Comparison of ENCODE assay signal across 20 cellular contexts in the genomic region with DNA sequence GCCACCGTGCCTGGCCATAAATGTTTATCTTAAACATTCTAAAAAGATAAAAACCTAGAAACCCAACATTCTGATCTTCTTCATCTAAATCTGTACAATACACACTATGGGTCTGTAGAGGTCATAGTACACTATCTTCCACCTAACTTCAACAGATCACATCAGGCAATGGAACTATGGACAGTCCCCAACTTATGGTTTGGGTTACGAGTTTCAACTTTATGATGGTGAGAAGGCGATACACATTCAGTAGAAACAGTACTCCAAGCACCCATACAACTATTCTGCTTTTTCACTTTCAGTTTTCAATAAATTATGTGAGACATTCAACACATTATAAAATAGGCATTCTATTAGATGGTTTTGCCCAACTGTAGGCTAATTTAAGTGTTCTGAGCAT. TPM values are rescaled to one million over a fixed set of nuclear protein-coding genes. Genes with fewer than 3 reads are reported as not detected.
DNase-seq lines count a peak whose midpoint lies in the region; ATAC-seq and TF ChIP-seq lines count a peak whose summit lies in the region.
"Had no signal": no experiment of that assay in that cellular context is flagged by ENCODE, and none has a peak within 500 bp of the region (broad histone marks: within the 10 kb centered on the region; RNA-seq: fewer than 3 reads in every experiment).

No MANE protein-coding gene starts in this region.

- no peaks in the 10 kb centered on the region for H3K36me3 ChIP-seq in CD4-positive, alpha-beta memory T cell (ENCODE audit: insufficient read depth, low read length)
- peaks cover 12% of the 10 kb centered on the region; the same call in 1 of the 2 replicates for H3K36me3 ChIP-seq in SU-DHL-6 (ENCODE audit: low read length)
- no peaks in the 10 kb centered on the region for H3K36me3 ChIP-seq in naive thymus-derived CD4-positive, alpha-beta T cell (ENCODE audit: control insufficient read depth in 2 of 3, insufficient read depth in 3 of 3, low read length in 3 of 3)
- H3K36me3 ChIP-seq in SJCRH30: no peaks in the 10 kb centered on the region
- H3K36me3 ChIP-seq: cardiac muscle cell had no signal

- no peaks in the 10 kb centered on the region for H3K27me3 ChIP-seq in CD4-positive, alpha-beta memory T cell (ENCODE audit: insufficient read depth, low read length)
- no peaks in the 10 kb centered on the region for H3K27me3 ChIP-seq in SU-DHL-6 (ENCODE audit: low read length)
- H3K27me3 ChIP-seq in naive thymus-derived CD4-positive, alpha-beta T cell (ENCODE audit: control insufficient read depth in 2 of 2, insufficient read depth in 2 of 2, low read length in 2 of 2): no peaks in the 10 kb centered on the region
- no peaks in the 10 kb centered on the region for H3K27me3 ChIP-seq in SJCRH30
- H3K27me3 ChIP-seq: cardiac muscle cell, upper lobe of right lung had no signal

- no peak for TF ChIP-seq CTCF in GM13977 (IDR thresholded peaks at IDR 0.05; ENCODE audit: extremely low read depth, insufficient read depth, missing control alignments)
- TF ChIP-seq CTCF in SU-DHL-6 (IDR thresholded peaks at IDR 0.05; ENCODE audit: insufficient read depth, low read length, poor library complexity, severe bottlenecking): no peak

- peaks cover 19% of the 10 kb centered on the region for H4K20me1 ChIP-seq in SU-DHL-6 (ENCODE audit: low read depth, low read length)

- no peak for ATAC-seq in naive thymus-derived CD4-positive, alpha-beta T cell
- ATAC-seq in Right ventricle myocardium inferior: no peak
- ATAC-seq: esophagus mucosa, upper lobe of right lung, WTC11 had no signal

- no peaks in the 10 kb centered on the region for H3K9me3 Mint-ChIP-seq in CD4-positive, alpha-beta memory T cell
- H3K9me3 Mint-ChIP-seq in naive thymus-derived CD4-positive, alpha-beta T cell: no peaks in the 10 kb centered on the region
- H3K9me3 Mint-ChIP-seq: WTC11 had no signal

- DNase-seq in CD4-positive, alpha-beta memory T cell: no peak
- DNase-seq in GM13977 (ENCODE audit: low spot score) (peak; percentile 27), SJCRH30 (no peak), NCI-H1048 (lab: John Stamatoyannopoulos, UW) (no peak), Right ventricle myocardium inferior (ENCODE audit: missing footprints) (no peak)
- DNase-seq in naive thymus-derived CD4-positive, alpha-beta T cell: no peak
- DNase-seq: activated effector memory CD4-positive, alpha-beta T cell treated with Interleukin-2 at 50 U/mL for 16 hours; amygdala; HCEC 1CT; NCI-H2029; NCI-H345; NK-92 treated with Interleukin-12 subunit alpha and Interleukin-12 subunit beta, amount 100 ng/mL, for 24 hours; stimulated activated CD4-positive, alpha-beta T cell treated with anti-CD3 and anti-CD28 coated beads, Interleukin-2, amount 100 ng/mL, for 48 hours; upper lobe of right lung had no signal

- peaks cover 85% of the 10 kb centered on the region for H3K4me1 ChIP-seq in CD4-positive, alpha-beta memory T cell (ENCODE audit: insufficient read depth, low read length)
- peaks cover 39 to 53% of the 10 kb centered on the region in 2 donors for H3K4me1 ChIP-seq in naive thymus-derived CD4-positive, alpha-beta T cell (ENCODE audit: control insufficient read depth in 2 of 2, insufficient read depth in 2 of 2, low read length in 2 of 2)
- no peaks in the 10 kb centered on the region for H3K4me1 ChIP-seq in SJCRH30

- intact Hi-C loops in CD4-positive, alpha-beta memory T cell (cut with micrococcal nuclease): loop anchor here (2.0 kb wide), 1 partner anchor 15 kb away; no protein-coding TSS in a partner anchor
- intact Hi-C loops in naive thymus-derived CD4-positive, alpha-beta T cell (cut with micrococcal nuclease): loop anchor here (2.0 to 5.0 kb wide), 3 partner anchors 15 to 198 kb away; partner anchors contain the start of gene RPL10A (in 1 of the 2)
- intact Hi-C loops in Right ventricle myocardium inferior (cut with DNase I): loop anchor here (2.0 kb wide), 1 partner anchor 19 kb away; no protein-coding TSS in a partner anchor

- no peak overlapping the region for H3K4me3 ChIP-seq in CD4-positive, alpha-beta memory T cell (ENCODE audit: low read length in 2 of 2)
- H3K4me3 ChIP-seq in SU-DHL-6 (ENCODE audit: insufficient read depth, low read length, poor library complexity, severe bottlenecking): no peak overlapping the region
- H3K4me3 ChIP-seq in naive thymus-derived CD4-positive, alpha-beta T cell (ENCODE audit: low read length): peak overlapping the region; percentile 38
- H3K4me3 ChIP-seq in SJCRH30: no peak overlapping the region
- H3K4me3 ChIP-seq: cardiac muscle cell, skin epidermis, upper lobe of right lung had no signal

- H3K79me2 ChIP-seq in SU-DHL-6 (ENCODE audit: insufficient read depth, low read length): peaks cover 89% of the 10 kb centered on the region

- H3K9ac ChIP-seq in SU-DHL-6 (ENCODE audit: low read length): no peak overlapping the region

- H3K4me1 Mint-ChIP-seq in CD4-positive, alpha-beta memory T cell: peaks cover 20 to 33% (median 27%) of the 10 kb centered on the region in 4 donors
- peaks cover 5 to 42% (median 31%) of the 10 kb centered on the region in 7 donors for H3K4me1 Mint-ChIP-seq in naive thymus-derived CD4-positive, alpha-beta T cell

- POLR2A ChIA-PET in CD4-positive, alpha-beta memory T cell (lab: Charles Lee; ENCODE audit: partially characterized antibody): interaction anchor here (1.4 to 5.3 kb wide), 2 partner anchors 10 to 62 kb away, joined by 4 to 40 read pairs; no protein-coding TSS in a partner anchor
- POLR2A ChIA-PET in naive thymus-derived CD4-positive, alpha-beta T cell (lab: Charles Lee): interaction anchor here (1.0 to 3.4 kb wide), 4 partner anchors 9 to 28 kb away, joined by 3 to 20 read pairs (median 5); no protein-coding TSS in a partner anchor

- CTCF ChIA-PET in CD4-positive, alpha-beta memory T cell (lab: Charles Lee; ENCODE audit: partially characterized antibody): interaction anchor here (0.7 to 1.3 kb wide), 4 partner anchors 13 to 21 kb away, joined by 3 read pairs; no protein-coding TSS in a partner anchor
- CTCF ChIA-PET in naive thymus-derived CD4-positive, alpha-beta T cell (lab: Charles Lee): no interaction called here

- H3K27me3 Mint-ChIP-seq in CD4-positive, alpha-beta memory T cell: no peaks in the 10 kb centered on the region
- no peaks in the 10 kb centered on the region for H3K27me3 Mint-ChIP-seq in naive thymus-derived CD4-positive, alpha-beta T cell

- peaks cover 38% of the 10 kb centered on the region for H3F3A ChIP-seq in SU-DHL-6 (ENCODE audit: insufficient read depth)

- no peak overlapping the region for H3K4me3 Mint-ChIP-seq in CD4-positive, alpha-beta memory T cell
- no peak overlapping the region for H3K4me3 Mint-ChIP-seq in naive thymus-derived CD4-positive, alpha-beta T cell
- H3K4me3 Mint-ChIP-seq: WTC11 had no signal

- H3K27ac Mint-ChIP-seq in CD4-positive, alpha-beta memory T cell: no peak overlapping the region
- H3K27ac Mint-ChIP-seq in naive thymus-derived CD4-positive, alpha-beta T cell: no peak overlapping the region
- H3K27ac Mint-ChIP-seq: WTC11 had no signal

- in situ Hi-C loops in GM13977 (cut with MboI; ENCODE audit: low pct_unique_long_range_greater_than_20kb, low sequenced_read_pairs, unreplicated experiment): no loop called here

- no peak overlapping the region for H2AFZ ChIP-seq in SU-DHL-6 (ENCODE audit: low read depth, low read length, severe bottlenecking)

- H3K27ac ChIP-seq in CD4-positive, alpha-beta memory T cell (ENCODE audit: low read depth, low read length): peak overlapping the region; percentile 11
- H3K27ac ChIP-seq in SU-DHL-6 (ENCODE audit: low read depth, low read length): peak overlapping the region; percentile 4; the same call in 1 of the 2 replicates
- H3K27ac ChIP-seq in naive thymus-derived CD4-positive, alpha-beta T cell (ENCODE audit: low read depth, low read length): peak overlapping the region; percentile 76
- H3K27ac ChIP-seq in SJCRH30: no peak overlapping the region
- H3K27ac ChIP-seq: cardiac muscle cell, HL-60, skin epidermis, upper lobe of right lung had no signal

- no peaks in the 10 kb centered on the region for H3K9me3 ChIP-seq in CD4-positive, alpha-beta memory T cell (ENCODE audit: control insufficient read depth in 1 of 2, low read length in 2 of 2)
- H3K9me3 ChIP-seq in SU-DHL-6 (ENCODE audit: insufficient read depth, low read length) (no peaks in the 10 kb centered on the region), SJCRH30 (replicated peaks) (no peaks in the 10 kb centered on the region)
- H3K9me3 ChIP-seq in naive thymus-derived CD4-positive, alpha-beta T cell (ENCODE audit: control insufficient read depth in 2 of 3, low read length in 3 of 3): no peaks in the 10 kb centered on the region
- H3K9me3 ChIP-seq: upper lobe of right lung had no signal

- peaks cover 0 to 3% of the 10 kb centered on the region in 2 donors for H3K36me3 Mint-ChIP-seq in CD4-positive, alpha-beta memory T cell
- H3K36me3 Mint-ChIP-seq in naive thymus-derived CD4-positive, alpha-beta T cell: peaks cover 0 to 3% (median 0%) of the 10 kb centered on the region in 5 donors
- H3K36me3 Mint-ChIP-seq: WTC11 had no signal

- no peaks in the 10 kb centered on the region for H3K9me2 ChIP-seq in SU-DHL-6 (replicated peaks; ENCODE audit: insufficient read depth, low read length)

- no peak overlapping the region for H3K4me2 ChIP-seq in SU-DHL-6 (ENCODE audit: low read depth, low read length, poor library complexity, severe bottlenecking)

RNA-seq across cellular contexts. Expression of gene FKBP5, which starts 23.1 kb away (rescaled TPM):
- 10 to 100 TPM; 72.9 to 74.2 TPM for total RNA-seq in CD4-positive, alpha-beta memory T cell
- 100 to 1,000 TPM in 1 of 2 donors, 10 to 100 TPM in 1; 94.2 to 233 TPM for polyA plus RNA-seq in CD4-positive, alpha-beta memory T cell
- total RNA-seq in naive thymus-derived CD4-positive, alpha-beta T cell: 10 to 100 TPM; 56.7 to 83.3 (median 79.4) TPM
- 100 to 1,000 TPM; 101 to 324 TPM for polyA plus RNA-seq in naive thymus-derived CD4-positive, alpha-beta T cell
- total RNA-seq in SJCRH30 (2014; rRNA removed; shearing (Covaris generic)): not detected in 2 replicates
- 101 TPM for total RNA-seq in Right ventricle myocardium inferior

Comparison
In these comparisons a context has a peak if more than half of its experiments do, and no peak if none do; other contexts are left out.
1. RNA of gene FKBP5, which starts 23.1 kb away (total RNA-seq): 101 TPM in Right ventricle myocardium inferior (single experiment), 56.7 to 83.3 TPM in naive thymus-derived CD4-positive, alpha-beta T cell and 72.9 to 74.2 TPM in CD4-positive, alpha-beta memory T cell; not detected in SJCRH30; every median in the first group is over 10 times any median in the second.